In the genomic region with DNA sequence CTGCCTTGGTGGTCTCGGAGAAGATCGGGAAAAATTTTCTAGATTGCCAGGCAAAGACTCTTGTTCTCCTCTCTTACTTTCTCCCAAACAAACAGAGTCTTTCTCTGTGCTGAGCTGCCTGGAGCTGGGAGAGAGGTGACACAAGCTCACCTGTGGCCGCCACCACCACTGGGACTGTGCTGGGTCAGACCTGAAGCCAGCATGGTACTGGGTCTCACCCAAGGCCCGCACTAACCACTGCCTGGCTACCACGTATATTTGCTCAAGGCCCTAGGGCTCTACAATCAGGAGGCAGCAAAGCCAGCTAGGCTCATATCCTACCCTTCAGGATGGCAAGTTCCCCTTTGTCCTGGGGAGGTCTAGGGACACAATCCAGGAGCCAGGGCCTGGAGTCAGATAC, we compare ENCODE assay signal across 38 cellular contexts.
"Had no signal": no experiment of that assay in that cellular context is flagged by ENCODE, and none has a peak within 500 bp of the region (broad histone marks: within the 10 kb centered on the region; RNA-seq: fewer than 3 reads in every experiment).

No MANE protein-coding gene starts in this region.

- H3K9me3 ChIP-seq: adrenal gland, ascending aorta, body of pancreas, breast epithelium had no signal

- H3K4me1 Mint-ChIP-seq: activated naive CD4-positive, alpha-beta T cell treated with anti-CD3 and anti-CD28 coated beads, Interleukin-2, amount 10 ng/mL, durations not matched to agents 7 days and 5 days; activated naive CD4-positive, alpha-beta T cell treated with anti-CD3 and anti-CD28 coated beads, Interleukin-2, amount 50 U/mL, for 24 hours; activated naive CD8-positive, alpha-beta T cell treated with anti-CD3 and anti-CD28 coated beads for 36 hours; activated naive CD8-positive, alpha-beta T cell treated with anti-CD3 and anti-CD28 coated beads, Interleukin-2, amount 10 ng/mL, durations not matched to agents 7 days and 5 days; activated naive CD8-positive, alpha-beta T cell treated with anti-CD3 and anti-CD28 coated beads, Interleukin-2, amount 50 U/mL, for 24 hours; activated T-helper 17 cell treated with anti-CD3 and anti-CD28 coated beads, Interleukin-2, amount 50 U/mL, for 72 hours; central memory CD8-positive, alpha-beta T cell had no signal

- DNase-seq: activated effector memory CD4-positive, alpha-beta T cell treated with anti-CD3 and anti-CD28 coated beads, Interleukin-2, amount 50 U/mL, for 16 hours; activated effector memory CD4-positive, alpha-beta T cell treated with Interleukin-2 at 50 U/mL for 16 hours; activated gamma-delta T cell; activated gamma-delta T cell treated with Interleukin-2 at 50 U/mL for 16 hours; activated naive CD4-positive, alpha-beta T cell; activated naive CD4-positive, alpha-beta T cell treated with anti-CD3 and anti-CD28 coated beads for 36 hours; activated naive CD4-positive, alpha-beta T cell treated with anti-CD3 and anti-CD28 coated beads, Interleukin-2, amount 10 ng/mL, durations not matched to agents 7 days and 5 days; activated naive CD4-positive, alpha-beta T cell treated with anti-CD3 and anti-CD28 coated beads, Interleukin-2, amount 50 U/mL, for 16 hours; activated naive CD4-positive, alpha-beta T cell treated with Interleukin-2 at 50 U/mL for 16 hours; activated naive CD8-positive, alpha-beta T cell treated with anti-CD3 and anti-CD28 coated beads for 36 hours; activated naive CD8-positive, alpha-beta T cell treated with anti-CD3 and anti-CD28 coated beads, Interleukin-2, amount 10 ng/mL, durations not matched to agents 7 days and 5 days; activated naive CD8-positive, alpha-beta T cell treated with anti-CD3 and anti-CD28 coated beads, Interleukin-2, amount 50 U/mL, for 24 hours; activated T-cell treated with anti-CD3 and anti-CD28 coated beads, Interleukin-2, amount 50 U/mL, for 1 hour; activated T-cell treated with anti-CD3 and anti-CD28 coated beads, Interleukin-2, amount 50 U/mL, for 24 hours; activated T-cell treated with anti-CD3 and anti-CD28 coated beads, Interleukin-2, amount 50 U/mL, for 4 hours; activated T-cell treated with anti-CD3 and anti-CD28 coated beads, Interleukin-2, amount 50 U/mL, for 48 hours; activated T-cell treated with anti-CD3 and anti-CD28 coated beads, Interleukin-2, amount 50 U/mL, for 72 hours; adrenal gland; amniotic stem cell; amygdala; anterior cingulate cortex; body of pancreas; brain microvascular endothelial cell; caudate nucleus; central memory CD4-positive, alpha-beta T cell; cerebellar nuclear complex had no signal

- H3K4me3 Mint-ChIP-seq: activated naive CD4-positive, alpha-beta T cell treated with anti-CD3 and anti-CD28 coated beads for 36 hours; activated naive CD4-positive, alpha-beta T cell treated with anti-CD3 and anti-CD28 coated beads, Interleukin-2, amount 10 ng/mL, durations not matched to agents 7 days and 5 days; activated naive CD4-positive, alpha-beta T cell treated with anti-CD3 and anti-CD28 coated beads, Interleukin-2, amount 50 U/mL, for 24 hours; activated naive CD8-positive, alpha-beta T cell; activated naive CD8-positive, alpha-beta T cell treated with anti-CD3 and anti-CD28 coated beads for 36 hours; activated naive CD8-positive, alpha-beta T cell treated with anti-CD3 and anti-CD28 coated beads, Interleukin-2, amount 10 ng/mL, durations not matched to agents 7 days and 5 days; activated naive CD8-positive, alpha-beta T cell treated with anti-CD3 and anti-CD28 coated beads, Interleukin-2, amount 50 U/mL, for 24 hours; activated T-cell treated with anti-CD3 and anti-CD28 coated beads, Interleukin-2, amount 50 U/mL, for 24 hours; activated T-cell treated with anti-CD3 and anti-CD28 coated beads, Interleukin-2, amount 50 U/mL, for 4 hours; activated T-cell treated with anti-CD3 and anti-CD28 coated beads, Interleukin-2, amount 50 U/mL, for 72 hours; activated T-helper 1 cell treated with anti-CD3 and anti-CD28 coated beads, Interleukin-12 subunit alpha, Interleukin-12 subunit beta, Interleukin-2, Interleukin-4 antibody, amounts not matched to agents 30 ng/mL and 10 ng/mL and 1 ng/mL, durations not matched to agents 14 hours and 24 hours and 36 hours; activated T-helper 17 cell treated with anti-CD3 and anti-CD28 coated beads, Interleukin-2, amount 50 U/mL, for 72 hours; brain; central memory CD8-positive, alpha-beta T cell had no signal

- H3K9me3 Mint-ChIP-seq: activated naive CD4-positive, alpha-beta T cell treated with anti-CD3 and anti-CD28 coated beads for 36 hours; activated naive CD8-positive, alpha-beta T cell treated with anti-CD3 and anti-CD28 coated beads for 36 hours; activated naive CD8-positive, alpha-beta T cell treated with anti-CD3 and anti-CD28 coated beads, Interleukin-2, amount 50 U/mL, for 24 hours; activated T-helper 1 cell treated with anti-CD3 and anti-CD28 coated beads, Interleukin-12 subunit alpha, Interleukin-12 subunit beta, Interleukin-2, Interleukin-4 antibody, amounts not matched to agents 30 ng/mL and 10 ng/mL and 1 ng/mL, durations not matched to agents 14 hours and 24 hours and 36 hours; activated T-helper 17 cell treated with anti-CD3 and anti-CD28 coated beads, Interleukin-2, amount 50 U/mL, for 72 hours; activated T-helper 2 cell treated with anti-CD3 and anti-CD28 coated beads, Interferon-gamma antibody, Interleukin-2, Interleukin-4, amounts not matched to agents 10 μg/mL and 5 μg/mL and 100 μg/mL, durations not matched to agents 14 hours and 24 hours and 36 hours; central memory CD8-positive, alpha-beta T cell had no signal

- H3K4me3 ChIP-seq: adrenal gland, ascending aorta, body of pancreas, breast epithelium, cardiac muscle cell had no signal

- FAIRE-seq: astrocyte had no signal

- ATAC-seq: activated naive CD4-positive, alpha-beta T cell treated with anti-CD3 and anti-CD28 coated beads, Interleukin-2, amount 50 U/mL, for 72 hours; activated naive CD8-positive, alpha-beta T cell treated with anti-CD3 and anti-CD28 coated beads, Interleukin-2, amount 50 U/mL, for 24 hours; activated T-cell treated with anti-CD3 and anti-CD28 coated beads, Interleukin-2, amount 50 U/mL, for 4 hours; activated T-cell treated with anti-CD3 and anti-CD28 coated beads, Interleukin-2, amount 50 U/mL, for 72 hours; activated T-helper 17 cell treated with anti-CD3 and anti-CD28 coated beads, Interleukin-2, amount 50 U/mL, for 72 hours; body of pancreas had no signal

- H3K27ac ChIP-seq: adrenal gland, ascending aorta, body of pancreas, brain microvascular endothelial cell, breast epithelium, cardiac muscle cell had no signal

- H3K27ac Mint-ChIP-seq: activated naive CD4-positive, alpha-beta T cell treated with anti-CD3 and anti-CD28 coated beads for 36 hours; activated naive CD4-positive, alpha-beta T cell treated with anti-CD3 and anti-CD28 coated beads, Interleukin-2, amount 10 ng/mL, durations not matched to agents 7 days and 5 days; activated naive CD4-positive, alpha-beta T cell treated with anti-CD3 and anti-CD28 coated beads, Interleukin-2, amount 50 U/mL, for 24 hours; activated naive CD4-positive, alpha-beta T cell treated with anti-CD3 and anti-CD28 coated beads, Interleukin-2, amount 50 U/mL, for 72 hours; activated naive CD8-positive, alpha-beta T cell; activated naive CD8-positive, alpha-beta T cell treated with anti-CD3 and anti-CD28 coated beads for 36 hours; activated naive CD8-positive, alpha-beta T cell treated with anti-CD3 and anti-CD28 coated beads, Interleukin-2, amount 10 ng/mL, durations not matched to agents 7 days and 5 days; activated naive CD8-positive, alpha-beta T cell treated with anti-CD3 and anti-CD28 coated beads, Interleukin-2, amount 50 U/mL, for 24 hours; activated T-cell treated with anti-CD3 and anti-CD28 coated beads, Interleukin-2, amount 50 U/mL, for 24 hours; activated T-cell treated with anti-CD3 and anti-CD28 coated beads, Interleukin-2, amount 50 U/mL, for 72 hours; activated T-helper 1 cell treated with anti-CD3 and anti-CD28 coated beads, Interleukin-12 subunit alpha, Interleukin-12 subunit beta, Interleukin-2, Interleukin-4 antibody, amounts not matched to agents 30 ng/mL and 10 ng/mL and 1 ng/mL, durations not matched to agents 14 hours and 24 hours and 36 hours; activated T-helper 17 cell treated with anti-CD3 and anti-CD28 coated beads, Interleukin-2, amount 50 U/mL, for 72 hours; activated T-helper 2 cell treated with anti-CD3 and anti-CD28 coated beads, Interferon-gamma antibody, Interleukin-2, Interleukin-4, amounts not matched to agents 10 μg/mL and 5 μg/mL and 100 μg/mL, durations not matched to agents 14 hours and 24 hours and 36 hours; brain had no signal

- H3K4me1 ChIP-seq: adrenal gland, ascending aorta, body of pancreas, breast epithelium had no signal

- H3K36me3 ChIP-seq: adrenal gland, ascending aorta, brain microvascular endothelial cell, breast epithelium, cardiac muscle cell had no signal

- H3K36me3 Mint-ChIP-seq: activated naive CD4-positive, alpha-beta T cell treated with anti-CD3 and anti-CD28 coated beads, Interleukin-2, amount 10 ng/mL, durations not matched to agents 7 days and 5 days; activated naive CD4-positive, alpha-beta T cell treated with anti-CD3 and anti-CD28 coated beads, Interleukin-2, amount 50 U/mL, for 24 hours; activated naive CD4-positive, alpha-beta T cell treated with anti-CD3 and anti-CD28 coated beads, Interleukin-2, amount 50 U/mL, for 72 hours; activated naive CD8-positive, alpha-beta T cell; activated naive CD8-positive, alpha-beta T cell treated with anti-CD3 and anti-CD28 coated beads for 36 hours; activated naive CD8-positive, alpha-beta T cell treated with anti-CD3 and anti-CD28 coated beads, Interleukin-2, amount 10 ng/mL, durations not matched to agents 7 days and 5 days had no signal

- H3K27me3 Mint-ChIP-seq: activated naive CD4-positive, alpha-beta T cell treated with anti-CD3 and anti-CD28 coated beads, Interleukin-2, amount 10 ng/mL, durations not matched to agents 7 days and 5 days; activated naive CD8-positive, alpha-beta T cell treated with anti-CD3 and anti-CD28 coated beads, Interleukin-2, amount 10 ng/mL, durations not matched to agents 7 days and 5 days; activated naive CD8-positive, alpha-beta T cell treated with anti-CD3 and anti-CD28 coated beads, Interleukin-2, amount 50 U/mL, for 24 hours; activated T-cell treated with anti-CD3 and anti-CD28 coated beads, Interleukin-2, amount 50 U/mL, for 24 hours; brain; central memory CD8-positive, alpha-beta T cell had no signal

- H3K27me3 ChIP-seq: adrenal gland, ascending aorta, body of pancreas, brain microvascular endothelial cell, breast epithelium, cardiac muscle cell had no signal
